1 cellular context compared by ENCODE assay signal in genomic region chr4:42709392-42710065, GRCh38.
TF ChIP-seq lines count a peak whose summit lies in the region.

No MANE protein-coding gene starts in this region.

TF ChIP-seq in SK-N-SH treated with all-trans-retinoic acid at 6 μM for 48 hours, 23 proteins besides CTCF, POLR2A, EP300 and RAD21 (continued from another document):
- no peak for TF ChIP-seq CSRNP3 (CRISPR knock-in tag; IDR thresholded peaks at IDR 0.05)
- no peak for TF ChIP-seq PPARA (CRISPR knock-in tag; IDR thresholded peaks at IDR 0.05; ENCODE audit: borderline replicate concordance)
- TF ChIP-seq ARNTL (CRISPR knock-in tag; IDR thresholded peaks at IDR 0.05; ENCODE audit: borderline replicate concordance, low read depth): no peak
- TF ChIP-seq TSHZ2 (CRISPR knock-in tag; IDR thresholded peaks at IDR 0.05): no peak
- no peak for TF ChIP-seq TOX (CRISPR knock-in tag; IDR thresholded peaks at IDR 0.05; ENCODE audit: borderline replicate concordance)
- no peak for TF ChIP-seq ZNF8 (CRISPR knock-in tag; IDR thresholded peaks at IDR 0.05)
- no peak for TF ChIP-seq ZC3H10 (CRISPR knock-in tag; IDR thresholded peaks at IDR 0.05)
- no peak for TF ChIP-seq OSR1 (CRISPR knock-in tag; IDR thresholded peaks at IDR 0.05)
- no peak for TF ChIP-seq ZNF70 (CRISPR knock-in tag; IDR thresholded peaks at IDR 0.05)
